ENCODE assay signal across 13 cellular contexts in genomic region chrX:19579485-19579884, GRCh38.
DNase-seq lines count a peak whose midpoint lies in the region; TF ChIP-seq lines count a peak whose summit lies in the region.
"Had no signal": no experiment of that assay in that cellular context is flagged by ENCODE, and none has a peak within 500 bp of the region (broad histone marks: within the 10 kb centered on the region; RNA-seq: fewer than 3 reads in every experiment).

No MANE protein-coding gene starts in this region.

- DNase-seq in A172 (ENCODE audit: low spot score) (peak; percentile 76), COLO829 (ENCODE audit: low spot score) (peak; percentile 11), RPMI7951 (ENCODE audit: low read depth) (peak; percentile 75), fibroblast of lung (ENCODE audit: low read depth in 2 of 2) (peak in 1 of 2 donors; percentile 76), foreskin melanocyte (no peak), hepatocyte (ENCODE audit: low spot score) (no peak), NCI-H2196 treated with DMSO at 0.1 percent for 48 hours (lab: John Stamatoyannopoulos, UW; ENCODE audit: unreplicated experiment) (no peak), pons (ENCODE audit: low spot score) (no peak)
- DNase-seq: activated naive CD4-positive, alpha-beta T cell treated with anti-CD3 and anti-CD28 coated beads, Interleukin-2, amount 10 ng/mL, durations not matched to agents 7 days and 5 days; COR-L47; naive thymus-derived CD4-positive, alpha-beta T cell; spleen had no signal

- no peaks in the 10 kb centered on the region for H3K27me3 ChIP-seq in fibroblast of lung (ENCODE audit: control insufficient read depth, insufficient read depth, low read length)
- H3K27me3 ChIP-seq in hepatocyte: no peaks in the 10 kb centered on the region
- H3K27me3 ChIP-seq: SJSA1, spleen had no signal

- H4K20me1 ChIP-seq in fibroblast of lung (ENCODE audit: control insufficient read depth, extremely low read depth, insufficient read depth, low read length): no peaks in the 10 kb centered on the region
- no peaks in the 10 kb centered on the region for H4K20me1 ChIP-seq in hepatocyte (ENCODE audit: insufficient read depth, poor library complexity, severe bottlenecking)

- H3K4me3 ChIP-seq in fibroblast of lung (replicated peaks in 1 of 4; ENCODE audit: control extremely low read depth in 1 of 4, insufficient read depth in 1 of 4, low read depth in 3 of 4, low read length in 4 of 4) (no peak overlapping the region), hepatocyte (no peak overlapping the region)
- H3K4me3 ChIP-seq: SJSA1, spleen had no signal

- H3K9me3 ChIP-seq in fibroblast of lung (ENCODE audit: control insufficient read depth, insufficient read depth, low read depth, low read length) (no peaks in the 10 kb centered on the region), hepatocyte (ENCODE audit: low read depth) (no peaks in the 10 kb centered on the region)
- H3K9me3 ChIP-seq: SJSA1, spleen had no signal

- H3K9ac ChIP-seq in fibroblast of lung (ENCODE audit: insufficient read depth, low read length): no peak overlapping the region

- TF ChIP-seq CTCF in fibroblast of lung (conservative IDR thresholded peaks at IDR 0.05 in 1 of 2, IDR thresholded peaks at IDR 0.05 in 1 of 2; ENCODE audit: low read depth in 1 of 2, low read length in 2 of 2) (no peak), hepatocyte (IDR thresholded peaks at IDR 0.05; ENCODE audit: poor library complexity) (no peak)

- no peaks in the 10 kb centered on the region for H3K9me2 ChIP-seq in hepatocyte (replicated peaks; ENCODE audit: insufficient read depth)

- H3K4me1 ChIP-seq in fibroblast of lung (ENCODE audit: control insufficient read depth, extremely low read depth, insufficient read depth, low read length): no peaks in the 10 kb centered on the region
- no peaks in the 10 kb centered on the region for H3K4me1 ChIP-seq in hepatocyte (ENCODE audit: insufficient read depth)
- H3K4me1 ChIP-seq: SJSA1, spleen had no signal

- 77% methylated on average over 2 of the region's 2 CpGs for WGBS in hepatocyte (ENCODE audit: low lambda C conversion rate, missing lambda C conversion rate)

- no peaks in the 10 kb centered on the region for H3K36me3 ChIP-seq in fibroblast of lung (ENCODE audit: control insufficient read depth, insufficient read depth, low read length)
- H3K36me3 ChIP-seq in hepatocyte (replicated peaks; ENCODE audit: insufficient read depth, low read depth): no peaks in the 10 kb centered on the region
- H3K36me3 ChIP-seq: SJSA1 had no signal

- H2AFZ ChIP-seq in fibroblast of lung (ENCODE audit: low read length) (no peak overlapping the region), hepatocyte (no peak overlapping the region)

- H3K27ac ChIP-seq in fibroblast of lung (ENCODE audit: insufficient read depth, low read length): peak overlapping the region; percentile 20
- no peak overlapping the region for H3K27ac ChIP-seq in hepatocyte
- H3K27ac ChIP-seq: SJSA1, spleen had no signal

- H3K4me2 ChIP-seq in fibroblast of lung (ENCODE audit: extremely low read depth, insufficient read depth, low read length) (no peak overlapping the region), hepatocyte (no peak overlapping the region)

- no peaks in the 10 kb centered on the region for H3K79me2 ChIP-seq in fibroblast of lung (ENCODE audit: control insufficient read depth, insufficient read depth, low read length)
- H3K79me2 ChIP-seq in hepatocyte: no peaks in the 10 kb centered on the region

Comparison
In these comparisons a context has a peak if more than half of its experiments do, and no peak if none do; other contexts are left out.
1. DNase-seq: peak in A172 (single experiment), COLO829 (single experiment) and RPMI7951 (single experiment); none in foreskin melanocyte (single experiment), hepatocyte (single experiment), NCI-H2196 treated with DMSO at 0.1 percent for 48 hours (single experiment) and pons (single experiment).